ENCODE assay signal across 18 cellular contexts in genomic region chr11:36774603-36775002, GRCh38.
DNase-seq lines count a peak whose midpoint lies in the region; ATAC-seq, FAIRE-seq and TF ChIP-seq lines count a peak whose summit lies in the region.
"Had no signal": no experiment of that assay in that cellular context is flagged by ENCODE, and none has a peak within 500 bp of the region (broad histone marks: within the 10 kb centered on the region; RNA-seq: fewer than 3 reads in every experiment).

No MANE protein-coding gene starts in this region.

- H3K27ac ChIP-seq in A673 (ENCODE audit: low read depth, low read length, poor library complexity, severe bottlenecking), result no peak overlapping the region
- H3K27ac ChIP-seq: A549, colonic mucosa, sigmoid colon had no signal

- TF ChIP-seq CTCF in A673 (conservative IDR thresholded peaks at IDR 0.05; ENCODE audit: low read depth, low read length), result no peak

- TF ChIP-seq POLR2A in H54 (IDR thresholded peaks at IDR 0.05; ENCODE audit: low read depth, low read length), result no peak

- CTCF ChIA-PET in A673 (lab: Charles Lee), result no interaction called here

- H3K27me3 ChIP-seq in A673 (replicated peaks; ENCODE audit: insufficient read depth, low read depth, low read length, poor library complexity) (no peaks in the 10 kb centered on the region), adipocyte (replicated peaks; ENCODE audit: control insufficient read depth, insufficient read depth, low read length) (no peaks in the 10 kb centered on the region)
- H3K27me3 ChIP-seq: colonic mucosa, sigmoid colon had no signal

- intact Hi-C loops in A673 (cut with micrococcal nuclease; ENCODE audit: unreplicated experiment), result no loop called here

- no peak for ATAC-seq in stimulated activated memory B cell treated with anti-CD40 and anti-IgM and Interleukin-4, amounts not matched to agents 10 μg/mL and 1 μg/mL and 100 μg/mL, for 72 hours
- ATAC-seq: A549; activated CD4-positive, alpha-beta T cell treated with anti-CD3 and anti-CD28 coated beads for 36 hours; stimulated activated naive CD8-positive, alpha-beta T cell treated with anti-CD3 and anti-CD28 coated beads, Interleukin-15, Interleukin-2, amounts not matched to agents 100 U/mL and 50 U/mL, for 24 hours had no signal

- POLR2A ChIA-PET in A673 (lab: Charles Lee; ENCODE audit: low non-redundant PET), result no interaction called here

- H3K4me3 ChIP-seq in A673 (ENCODE audit: low read depth, low read length, poor library complexity, severe bottlenecking) (no peak overlapping the region), adipocyte (ENCODE audit: low read length) (no peak overlapping the region)
- H3K4me3 ChIP-seq: A549, colonic mucosa, sigmoid colon had no signal

- no peaks in the 10 kb centered on the region for H3K36me3 Mint-ChIP-seq in stimulated activated memory B cell treated with anti-CD40 and anti-IgM and Interleukin-4, amounts not matched to agents 10 μg/mL and 1 μg/mL and 100 μg/mL, for 72 hours
- H3K36me3 Mint-ChIP-seq: immature natural killer cell had no signal

- peak; percentile 41 for DNase-seq in A673 (ENCODE audit: low spot score)
- peak; percentile 6 for DNase-seq in H54 (ENCODE audit: insufficient read length, low spot score)
- peak; percentile 2 for DNase-seq in adipocyte (ENCODE audit: low read depth)
- DNase-seq in glomerular visceral epithelial cell (ENCODE audit: extremely low spot score), result peak; percentile 6
- no peak for DNase-seq in LoVo (ENCODE audit: low spot score)
- no peak for DNase-seq in HUDEP-2 (lab: John Stamatoyannopoulos, UW; ENCODE audit: unreplicated experiment in 76 of 76)
- no peak for DNase-seq in NCI-H1436 (lab: John Stamatoyannopoulos, UW)
- DNase-seq: activated CD4-positive, alpha-beta T cell treated with anti-CD3 and anti-CD28 coated beads for 36 hours; colonic mucosa; foreskin melanocyte; immature natural killer cell; midbrain; NCI-H1436 treated with DMSO at 0.1 percent for 48 hours; NCI-H510A; sigmoid colon; stimulated activated naive CD8-positive, alpha-beta T cell treated with anti-CD3 and anti-CD28 coated beads, Interleukin-15, Interleukin-2, amounts not matched to agents 100 U/mL and 50 U/mL, for 24 hours had no signal

- H3K4me1 ChIP-seq in A673 (ENCODE audit: insufficient read depth, low read length, poor library complexity, severe bottlenecking), result peaks cover 5% of the 10 kb centered on the region
- H3K4me1 ChIP-seq in adipocyte (ENCODE audit: control insufficient read depth, insufficient read depth, low read length), result peaks cover 18% of the 10 kb centered on the region
- H3K4me1 ChIP-seq: A549, colonic mucosa had no signal

- H3K27ac Mint-ChIP-seq in stimulated activated memory B cell treated with anti-CD40 and anti-IgM and Interleukin-4, amounts not matched to agents 10 μg/mL and 1 μg/mL and 100 μg/mL, for 72 hours, result no peak overlapping the region
- H3K27ac Mint-ChIP-seq: activated CD4-positive, alpha-beta T cell treated with anti-CD3 and anti-CD28 coated beads for 36 hours; immature natural killer cell had no signal

- H3K9me3 Mint-ChIP-seq in stimulated activated memory B cell treated with anti-CD40 and anti-IgM and Interleukin-4, amounts not matched to agents 10 μg/mL and 1 μg/mL and 100 μg/mL, for 72 hours, result no peaks in the 10 kb centered on the region
- H3K9me3 Mint-ChIP-seq: immature natural killer cell had no signal

- BruUV-seq in A673 (replicated peaks; lab: Mats Ljungman, UMichigan), result no TSS peak

- H3K9ac ChIP-seq in adipocyte (ENCODE audit: low read length), result no peak overlapping the region

- H3K36me3 ChIP-seq in A673 (ENCODE audit: insufficient read depth, low read length, poor library complexity, severe bottlenecking) (no peaks in the 10 kb centered on the region), adipocyte (ENCODE audit: control insufficient read depth, insufficient read depth, low read length, severe bottlenecking) (no peaks in the 10 kb centered on the region)
- H3K36me3 ChIP-seq: colonic mucosa, sigmoid colon had no signal

- H3K4me3 Mint-ChIP-seq in stimulated activated memory B cell treated with anti-CD40 and anti-IgM and Interleukin-4, amounts not matched to agents 10 μg/mL and 1 μg/mL and 100 μg/mL, for 72 hours, result no peak overlapping the region
- H3K4me3 Mint-ChIP-seq: activated CD4-positive, alpha-beta T cell treated with anti-CD3 and anti-CD28 coated beads for 36 hours; immature natural killer cell had no signal

- peak; percentile 84 for FAIRE-seq in H54 (lab: Jason Lieb, UNC)
- FAIRE-seq: A549 had no signal

- H3K9me3 ChIP-seq in A673 (ENCODE audit: low read depth, low read length, poor library complexity, severe bottlenecking) (no peaks in the 10 kb centered on the region), adipocyte (ENCODE audit: control insufficient read depth, low read length) (no peaks in the 10 kb centered on the region)
- H3K9me3 ChIP-seq: A549, colonic mucosa, sigmoid colon had no signal

- no peaks in the 10 kb centered on the region for H3K27me3 Mint-ChIP-seq in stimulated activated memory B cell treated with anti-CD40 and anti-IgM and Interleukin-4, amounts not matched to agents 10 μg/mL and 1 μg/mL and 100 μg/mL, for 72 hours

- no peaks in the 10 kb centered on the region for H3K4me1 Mint-ChIP-seq in stimulated activated memory B cell treated with anti-CD40 and anti-IgM and Interleukin-4, amounts not matched to agents 10 μg/mL and 1 μg/mL and 100 μg/mL, for 72 hours
- H3K4me1 Mint-ChIP-seq: activated CD4-positive, alpha-beta T cell treated with anti-CD3 and anti-CD28 coated beads for 36 hours; immature natural killer cell had no signal

Comparison
In these comparisons a context has a peak if more than half of its experiments do, and no peak if none do; other contexts are left out.
1. DNase-seq: peak in A673 (single experiment), H54 (single experiment), adipocyte (single experiment) and glomerular visceral epithelial cell (single experiment); none in LoVo (single experiment), HUDEP-2 (0 of 76) and NCI-H1436 (single experiment).